Comparison of ENCODE assay signal across 10 cellular contexts in genomic region chr19:34351382-34351802, GRCh38. TPM values are rescaled to one million over a fixed set of nuclear protein-coding genes. Genes with fewer than 3 reads are reported as not detected.
DNase-seq lines count a peak whose midpoint lies in the region; ATAC-seq and TF ChIP-seq lines count a peak whose summit lies in the region.
"Had no signal": no experiment of that assay in that cellular context is flagged by ENCODE, and none has a peak within 500 bp of the region (broad histone marks: within the 10 kb centered on the region; RNA-seq: fewer than 3 reads in every experiment).

No MANE protein-coding gene starts in this region.

- no peak overlapping the region for H3K27ac ChIP-seq in right atrium auricular region

- POLR2A ChIA-PET in activated CD4-positive, alpha-beta T cell treated with anti-CD3 and anti-CD28 coated beads, Interleukin-2, amount 10 ng/mL, durations not matched to agents 7 days and 5 days (lab: Charles Lee), result no interaction called here
- POLR2A ChIA-PET in activated CD8-positive, alpha-beta T cell treated with anti-CD3 and anti-CD28 coated beads for 36 hours (lab: Charles Lee), result interaction anchor here (0.8 to 1.4 kb wide), 3 partner anchors 47 to 179 kb away, joined by 3 read pairs; partner anchors contain the start of gene LSM14A

- no peaks in the 10 kb centered on the region for H3K9me3 Mint-ChIP-seq in activated CD4-positive, alpha-beta T cell treated with anti-CD3 and anti-CD28 coated beads, Interleukin-2, amount 10 ng/mL, durations not matched to agents 7 days and 5 days
- H3K9me3 Mint-ChIP-seq in activated CD8-positive, alpha-beta T cell treated with anti-CD3 and anti-CD28 coated beads for 36 hours, result no peaks in the 10 kb centered on the region
- no peaks in the 10 kb centered on the region for H3K9me3 Mint-ChIP-seq in natural killer cell

- no peak overlapping the region for H3K4me3 Mint-ChIP-seq in activated CD4-positive, alpha-beta T cell treated with anti-CD3 and anti-CD28 coated beads, Interleukin-2, amount 10 ng/mL, durations not matched to agents 7 days and 5 days
- no peak overlapping the region for H3K4me3 Mint-ChIP-seq in activated CD8-positive, alpha-beta T cell treated with anti-CD3 and anti-CD28 coated beads for 36 hours
- peak overlapping the region; percentile 45 for H3K4me3 Mint-ChIP-seq in natural killer cell

- intact Hi-C loops in activated CD8-positive, alpha-beta T cell treated with anti-CD3 and anti-CD28 coated beads for 36 hours (cut with micrococcal nuclease), result no loop called here
- intact Hi-C loops in natural killer cell (cut with micrococcal nuclease), result loop anchor here (5.0 kb wide), 1 partner anchor 179 kb away; the partner anchor contains the start of gene LSM14A

- H3K36me3 ChIP-seq in right atrium auricular region, result peaks cover 62% of the 10 kb centered on the region

- CTCF ChIA-PET in activated CD4-positive, alpha-beta T cell treated with anti-CD3 and anti-CD28 coated beads, Interleukin-2, amount 10 ng/mL, durations not matched to agents 7 days and 5 days (lab: Charles Lee), result interaction anchor here (0.8 to 1.5 kb wide), 2 partner anchors 9 to 179 kb away, joined by 3 read pairs; partner anchors contain the start of gene LSM14A
- CTCF ChIA-PET in activated CD8-positive, alpha-beta T cell treated with anti-CD3 and anti-CD28 coated beads for 36 hours (lab: Charles Lee), result interaction anchor here (1.0 to 1.2 kb wide), 3 partner anchors 8 to 81 kb away, joined by 3 to 5 read pairs (median 4); no protein-coding TSS in a partner anchor

- ATAC-seq in HG03108 (IDR thresholded peaks at IDR 0.05; ENCODE audit: unreplicated experiment) (peak; percentile 65), natural killer cell (no peak)
- ATAC-seq in activated CD8-positive, alpha-beta T cell treated with anti-CD3 and anti-CD28 coated beads for 36 hours, result no peak

- H3K27ac Mint-ChIP-seq in activated CD4-positive, alpha-beta T cell treated with anti-CD3 and anti-CD28 coated beads, Interleukin-2, amount 10 ng/mL, durations not matched to agents 7 days and 5 days, result peak overlapping the region; percentile 88
- H3K27ac Mint-ChIP-seq in activated CD8-positive, alpha-beta T cell treated with anti-CD3 and anti-CD28 coated beads for 36 hours, result peak overlapping the region; percentile 86
- peak overlapping the region; percentile 75 to 86 for H3K27ac Mint-ChIP-seq in natural killer cell

- DNase-seq in activated CD4-positive, alpha-beta T cell treated with anti-CD3 and anti-CD28 coated beads, Interleukin-2, amount 10 ng/mL, durations not matched to agents 7 days and 5 days, result peak; percentile 31
- no peak for DNase-seq in activated CD4-positive, alpha-beta T cell treated with anti-CD3 and anti-CD28 coated beads for 4 hours
- DNase-seq in activated CD8-positive, alpha-beta T cell treated with anti-CD3 and anti-CD28 coated beads for 36 hours, result peak; percentile 37
- no peak for DNase-seq in natural killer cell
- no peak for DNase-seq in right atrium auricular region (ENCODE audit: low spot score)
- no peak for DNase-seq in stimulated activated CD4-positive, alpha-beta T cell treated with anti-CD3 and anti-CD28 coated beads, Interleukin-2, amount 100 ng/mL, for 24 hours
- DNase-seq in NCI-H1436 (lab: John Stamatoyannopoulos, UW), result no peak
- DNase-seq: NCI-H1417 treated with DMSO at 0.1 percent for 48 hours, Right ventricle myocardium superior had no signal

- H3K4me3 ChIP-seq in right atrium auricular region, result no peak overlapping the region

- no peaks in the 10 kb centered on the region for H3K27me3 Mint-ChIP-seq in activated CD4-positive, alpha-beta T cell treated with anti-CD3 and anti-CD28 coated beads, Interleukin-2, amount 10 ng/mL, durations not matched to agents 7 days and 5 days
- H3K27me3 Mint-ChIP-seq in activated CD8-positive, alpha-beta T cell treated with anti-CD3 and anti-CD28 coated beads for 36 hours, result no peaks in the 10 kb centered on the region
- H3K27me3 Mint-ChIP-seq in natural killer cell (ENCODE audit: low read depth in 2 of 2), result no peaks in the 10 kb centered on the region

- peaks cover 19% of the 10 kb centered on the region for H3K36me3 Mint-ChIP-seq in activated CD4-positive, alpha-beta T cell treated with anti-CD3 and anti-CD28 coated beads, Interleukin-2, amount 10 ng/mL, durations not matched to agents 7 days and 5 days (ENCODE audit: low read depth)
- peaks cover 7% of the 10 kb centered on the region for H3K36me3 Mint-ChIP-seq in activated CD8-positive, alpha-beta T cell treated with anti-CD3 and anti-CD28 coated beads for 36 hours (ENCODE audit: low read depth)
- peaks cover 7% of the 10 kb centered on the region for H3K36me3 Mint-ChIP-seq in natural killer cell

- TF ChIP-seq CTCF in activated CD8-positive, alpha-beta T cell treated with anti-CD3 and anti-CD28 coated beads for 36 hours (IDR thresholded peaks at IDR 0.05), result no peak
- TF ChIP-seq CTCF in natural killer cell (IDR thresholded peaks at IDR 0.05) (no peak), right atrium auricular region (IDR thresholded peaks at IDR 0.05) (no peak)

- no peaks in the 10 kb centered on the region for H3K9me3 ChIP-seq in right atrium auricular region

- H3K27me3 ChIP-seq in right atrium auricular region, result no peaks in the 10 kb centered on the region

- H3K4me1 Mint-ChIP-seq in activated CD4-positive, alpha-beta T cell treated with anti-CD3 and anti-CD28 coated beads, Interleukin-2, amount 10 ng/mL, durations not matched to agents 7 days and 5 days, result peaks cover 34% of the 10 kb centered on the region
- peaks cover 19% of the 10 kb centered on the region for H3K4me1 Mint-ChIP-seq in activated CD8-positive, alpha-beta T cell treated with anti-CD3 and anti-CD28 coated beads for 36 hours (ENCODE audit: low read depth)
- H3K4me1 Mint-ChIP-seq in natural killer cell, result peaks cover 19 to 23% of the 10 kb centered on the region in 2 donors

- no peaks in the 10 kb centered on the region for H3K4me1 ChIP-seq in right atrium auricular region

RNA-seq across cellular contexts. Expression of gene GPI, which starts 13.6 kb away (rescaled TPM):
- 100 to 1,000 TPM; 404 to 442 TPM for total RNA-seq in activated CD4-positive, alpha-beta T cell treated with anti-CD3 and anti-CD28 coated beads, Interleukin-2, amount 10 ng/mL, durations not matched to agents 7 days and 5 days
- 100 to 1,000 TPM; 847 to 870 TPM for total RNA-seq in activated CD8-positive, alpha-beta T cell treated with anti-CD3 and anti-CD28 coated beads for 36 hours
- total RNA-seq in natural killer cell (100 to 1,000 TPM in 2 of 3 donors, 10 to 100 TPM in 1; 98.5 to 132 (median 104) TPM), right atrium auricular region (100 to 1,000 TPM; 340 to 413 TPM)

RNA-seq across cellular contexts. Expression of gene PDCD2L, which starts 52.8 kb away (rescaled TPM):
- 10 to 100 TPM in 1 of 2 experiments, 1 to 10 TPM in 1; 9.4 to 13.4 TPM for total RNA-seq in activated CD4-positive, alpha-beta T cell treated with anti-CD3 and anti-CD28 coated beads, Interleukin-2, amount 10 ng/mL, durations not matched to agents 7 days and 5 days
- 10 to 100 TPM; 39.9 to 42.1 TPM for total RNA-seq in activated CD8-positive, alpha-beta T cell treated with anti-CD3 and anti-CD28 coated beads for 36 hours
- total RNA-seq in natural killer cell (1 to 10 TPM; 4.7 to 8.6 (median 5.6) TPM), right atrium auricular region (10 to 100 TPM in 1 of 2 donors, 1 to 10 TPM in 1; 9.5 to 14.0 TPM)

Comparison
In these comparisons a context has a peak if more than half of its experiments do, and no peak if none do; other contexts are left out.
1. DNase-seq: peak in activated CD4-positive, alpha-beta T cell treated with anti-CD3 and anti-CD28 coated beads, Interleukin-2, amount 10 ng/mL, durations not matched to agents 7 days and 5 days (single experiment) and activated CD8-positive, alpha-beta T cell treated with anti-CD3 and anti-CD28 coated beads for 36 hours (single experiment); none in activated CD4-positive, alpha-beta T cell treated with anti-CD3 and anti-CD28 coated beads for 4 hours (0 of 2), natural killer cell (single experiment), right atrium auricular region (single experiment), stimulated activated CD4-positive, alpha-beta T cell treated with anti-CD3 and anti-CD28 coated beads, Interleukin-2, amount 100 ng/mL, for 24 hours (0 of 2) and NCI-H1436 (single experiment).
2. Peak in every context shown above with its lines, with median percentiles within 50 percentile points of each other: H3K27ac Mint-ChIP-seq.